In genomic region chr3:12882336-12883310, GRCh38 we compare ENCODE assay signal across 28 cellular contexts. TPM values are rescaled to one million over a fixed set of nuclear protein-coding genes. Genes with fewer than 3 reads are reported as not detected.
DNase-seq lines count a peak whose midpoint lies in the region; ATAC-seq and TF ChIP-seq lines count a peak whose summit lies in the region.
"Had no signal": no experiment of that assay in that cellular context is flagged by ENCODE, and none has a peak within 500 bp of the region (broad histone marks: within the 10 kb centered on the region; RNA-seq: fewer than 3 reads in every experiment).

No MANE protein-coding gene starts in this region.

- H3K4me3 ChIP-seq in DOHH2 (ENCODE audit: low read length) (no peak overlapping the region), OCI-LY3 (ENCODE audit: low read length) (0 out of 2 replicates have a peak overlapping the region, but pooled peaks have one; percentile 25), foreskin fibroblast (ENCODE audit: low read depth in 1 of 2, low read length in 2 of 2) (no peak overlapping the region)
- H3K4me3 ChIP-seq: BLaER1, SJSA1 had no signal

- DNase-seq in glutamatergic neuron (no peak), islet precursor cell (no peak), foreskin fibroblast (no peak), NCI-H1930 (lab: John Stamatoyannopoulos, UW) (no peak)
- no peak for DNase-seq in stimulated activated naive B cell treated with anti-CD40 and anti-IgM and Interleukin-4, amounts not matched to agents 10 μg/mL and 1 μg/mL and 100 μg/mL, for 72 hours
- DNase-seq in effector CD8-positive, alpha-beta T cell (lab: John Stamatoyannopoulos, UW), result no peak
- DNase-seq: ACHN; CD4-positive, alpha-beta T cell; COR-L47; EL; GDM1; H9; KBM-7; MV-4-11; NCI-H1105; NCI-H1436 treated with DMSO at 0.1 percent for 48 hours; NCI-H187 treated with DMSO at 0.1 percent for 48 hours; NCI-H2107; NCI-H446; NCI-H524 treated with DMSO at 0.1 percent for 48 hours; NCI-H82; NK-92 treated with Interleukin-12 subunit alpha and Interleukin-12 subunit beta, amount 100 ng/mL, for 24 hours; Right ventricle myocardium superior had no signal

- H3K79me2 ChIP-seq in DOHH2 (ENCODE audit: control insufficient read depth, low read length), result no peaks in the 10 kb centered on the region
- no peaks in the 10 kb centered on the region for H3K79me2 ChIP-seq in OCI-LY3 (ENCODE audit: low read length)

- no peak for ATAC-seq in stimulated activated naive B cell treated with anti-CD40 and anti-IgM and Interleukin-4, amounts not matched to agents 10 μg/mL and 1 μg/mL and 100 μg/mL, for 72 hours (replicated peaks)
- ATAC-seq: HepG2 had no signal

- no peak overlapping the region for H2AFZ ChIP-seq in OCI-LY3 (ENCODE audit: low read depth, low read length)

- H3K27me3 Mint-ChIP-seq in glutamatergic neuron (ENCODE audit: unreplicated experiment), result peaks cover 5% of the 10 kb centered on the region
- peaks cover 0 to 5% of the 10 kb centered on the region in 2 donors for H3K27me3 Mint-ChIP-seq in stimulated activated naive B cell treated with anti-CD40 and anti-IgM and Interleukin-4, amounts not matched to agents 10 μg/mL and 1 μg/mL and 100 μg/mL, for 72 hours

- no peak overlapping the region for H3K27ac Mint-ChIP-seq in glutamatergic neuron (ENCODE audit: unreplicated experiment)
- peak overlapping the region; percentile 85 for H3K27ac Mint-ChIP-seq in stimulated activated naive B cell treated with anti-CD40 and anti-IgM and Interleukin-4, amounts not matched to agents 10 μg/mL and 1 μg/mL and 100 μg/mL, for 72 hours
- H3K27ac Mint-ChIP-seq: CD4-positive, alpha-beta T cell; H9 had no signal

- H3K27me3 ChIP-seq in DOHH2 (ENCODE audit: control insufficient read depth, low read length), result peaks cover 13% of the 10 kb centered on the region
- H3K27me3 ChIP-seq in OCI-LY3 (ENCODE audit: low read depth, low read length), result peaks cover 14% of the 10 kb centered on the region
- H3K27me3 ChIP-seq: BLaER1, SJSA1 had no signal

- H4K20me1 ChIP-seq in DOHH2 (ENCODE audit: control insufficient read depth, insufficient read depth, low read depth, low read length) (no peaks in the 10 kb centered on the region), OCI-LY3 (ENCODE audit: insufficient read depth, low read length) (no peaks in the 10 kb centered on the region)
- H4K20me1 ChIP-seq: BLaER1 had no signal

- H3K9me3 ChIP-seq in DOHH2 (ENCODE audit: control insufficient read depth, insufficient read depth, low read length) (peaks cover 4% of the 10 kb centered on the region; the same call in 1 of the 2 replicates), OCI-LY3 (ENCODE audit: insufficient read depth, low read length) (no peaks in the 10 kb centered on the region)
- H3K9me3 ChIP-seq: SJSA1 had no signal

- H3K4me1 Mint-ChIP-seq in glutamatergic neuron (ENCODE audit: low read depth, unreplicated experiment), result no peaks in the 10 kb centered on the region
- peaks cover 24 to 39% of the 10 kb centered on the region in 2 donors for H3K4me1 Mint-ChIP-seq in stimulated activated naive B cell treated with anti-CD40 and anti-IgM and Interleukin-4, amounts not matched to agents 10 μg/mL and 1 μg/mL and 100 μg/mL, for 72 hours

- H3K36me3 Mint-ChIP-seq in glutamatergic neuron (ENCODE audit: unreplicated experiment), result peaks cover 5% of the 10 kb centered on the region
- peaks cover 0 to 3% of the 10 kb centered on the region in 2 donors for H3K36me3 Mint-ChIP-seq in stimulated activated naive B cell treated with anti-CD40 and anti-IgM and Interleukin-4, amounts not matched to agents 10 μg/mL and 1 μg/mL and 100 μg/mL, for 72 hours

- H3F3A ChIP-seq in DOHH2 (ENCODE audit: control insufficient read depth, insufficient read depth), result no peaks in the 10 kb centered on the region; the same call in 1 of the 2 replicates

- no peak overlapping the region for H3K27ac ChIP-seq in DOHH2 (ENCODE audit: low read depth, low read length)
- peak overlapping the region; percentile 17; the same call in 1 of the 2 replicates for H3K27ac ChIP-seq in OCI-LY3 (ENCODE audit: low read length)
- H3K27ac ChIP-seq: BLaER1, SJSA1 had no signal

- H3K4me2 ChIP-seq in DOHH2 (ENCODE audit: low read length) (peak overlapping the region; percentile 20), OCI-LY3 (ENCODE audit: low read length) (peak overlapping the region; percentile 45)
- H3K4me2 ChIP-seq: BLaER1 had no signal

- TF ChIP-seq CTCF in DOHH2 (IDR thresholded peaks at IDR 0.05; ENCODE audit: low read depth, low read length, poor library complexity, severe bottlenecking) (no peak), OCI-LY3 (IDR thresholded peaks at IDR 0.05; ENCODE audit: low read depth, low read length) (no peak), glutamatergic neuron (IDR thresholded peaks at IDR 0.05; ENCODE audit: partially characterized antibody, unreplicated experiment) (no peak), foreskin fibroblast (IDR thresholded peaks at IDR 0.05; ENCODE audit: low read depth, low read length) (no peak)

- no peaks in the 10 kb centered on the region for H3K9me2 ChIP-seq in DOHH2 (replicated peaks; ENCODE audit: control insufficient read depth, low read length)

- H3K4me1 ChIP-seq in DOHH2 (ENCODE audit: control insufficient read depth, low read length), result peaks cover 27% of the 10 kb centered on the region
- H3K4me1 ChIP-seq in OCI-LY3 (ENCODE audit: low read length), result peaks cover 44% of the 10 kb centered on the region
- H3K4me1 ChIP-seq: SJSA1 had no signal

- peak overlapping the region; percentile 3; the same call in 1 of the 2 replicates for H3K9ac ChIP-seq in OCI-LY3 (ENCODE audit: low read length)
- H3K9ac ChIP-seq: BLaER1 had no signal

- H3K9me3 Mint-ChIP-seq in glutamatergic neuron (ENCODE audit: unreplicated experiment), result peaks cover 2% of the 10 kb centered on the region
- H3K9me3 Mint-ChIP-seq in stimulated activated naive B cell treated with anti-CD40 and anti-IgM and Interleukin-4, amounts not matched to agents 10 μg/mL and 1 μg/mL and 100 μg/mL, for 72 hours, result peaks cover 0 to 2% of the 10 kb centered on the region in 2 donors
- H3K9me3 Mint-ChIP-seq: CD4-positive, alpha-beta T cell had no signal

- peak overlapping the region; percentile 36 for H3K4me3 Mint-ChIP-seq in glutamatergic neuron (ENCODE audit: unreplicated experiment)
- peak overlapping the region in 1 of 2 donors; percentile 21 for H3K4me3 Mint-ChIP-seq in stimulated activated naive B cell treated with anti-CD40 and anti-IgM and Interleukin-4, amounts not matched to agents 10 μg/mL and 1 μg/mL and 100 μg/mL, for 72 hours
- H3K4me3 Mint-ChIP-seq: CD4-positive, alpha-beta T cell had no signal

- H3K36me3 ChIP-seq in DOHH2 (ENCODE audit: control insufficient read depth, low read length) (no peaks in the 10 kb centered on the region), OCI-LY3 (replicated peaks; ENCODE audit: low read depth, low read length) (no peaks in the 10 kb centered on the region)
- H3K36me3 ChIP-seq: BLaER1, SJSA1 had no signal

RNA-seq across cellular contexts. Expression of gene RPL32, which starts 41.3 kb away (rescaled TPM):
- 966 TPM for total RNA-seq in glutamatergic neuron (ENCODE audit: unreplicated experiment)
